Comparison of ENCODE assay signal across 11 cellular contexts in the genomic region with DNA sequence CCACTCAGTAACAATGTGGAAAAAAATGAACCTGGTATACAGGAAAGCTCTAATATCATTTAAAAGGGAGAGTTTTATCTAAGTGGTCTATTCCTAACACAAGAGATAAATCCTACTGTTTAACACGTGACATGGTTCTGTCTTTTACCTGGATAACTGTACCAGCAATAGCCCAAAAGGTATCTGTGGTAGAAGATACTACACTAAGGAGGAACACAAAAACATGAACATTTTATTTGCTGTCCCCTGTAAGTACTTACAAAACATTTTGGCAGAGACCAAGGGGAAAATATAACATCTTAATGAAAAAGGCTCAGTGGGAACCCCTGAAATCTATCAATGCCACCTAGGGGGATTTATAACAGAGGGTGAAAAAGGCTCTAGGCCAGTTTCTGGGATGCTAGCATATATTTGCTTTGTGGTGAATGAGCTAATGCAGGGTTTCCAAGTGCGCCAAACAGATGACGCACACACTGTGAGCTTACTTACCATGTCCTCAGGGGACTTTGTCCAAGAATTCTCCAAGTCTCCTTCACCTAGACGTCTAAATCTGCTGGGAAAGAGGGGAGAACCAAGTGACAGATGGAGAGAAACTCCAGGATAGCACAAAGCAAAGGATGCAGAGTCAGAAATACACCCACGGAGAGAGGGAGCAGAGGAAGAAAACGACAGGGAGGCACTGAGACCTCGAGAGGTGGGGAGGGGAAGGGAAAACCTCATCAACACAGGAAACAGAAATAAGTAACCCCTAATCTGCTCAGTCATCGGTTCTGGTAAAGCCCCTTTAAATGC.
A peak's percentile ranks its signal among the peaks of the same experiment; 100 is the strongest.
DNase-seq lines count a peak whose midpoint lies in the region; ATAC-seq, FAIRE-seq and TF ChIP-seq lines count a peak whose summit lies in the region.
"Had no signal": no experiment of that assay in that cellular context is flagged by ENCODE, and none has a peak within 500 bp of the region (broad histone marks: within the 10 kb centered on the region; RNA-seq: fewer than 3 reads in every experiment).

No MANE protein-coding gene starts in this region.

- no peak overlapping the region for H3K27ac Mint-ChIP-seq in osteocyte (ENCODE audit: unreplicated experiment)
- H3K27ac Mint-ChIP-seq: activated T-helper 2 cell treated with anti-CD3 and anti-CD28 coated beads, Interferon-gamma antibody, Interleukin-2, Interleukin-4, amounts not matched to agents 10 μg/mL and 5 μg/mL and 100 μg/mL, durations not matched to agents 14 hours and 24 hours and 36 hours had no signal

- peaks cover 36% of the 10 kb centered on the region for H3K27me3 Mint-ChIP-seq in osteocyte (ENCODE audit: unreplicated experiment)

- no peak overlapping the region for H3K9ac ChIP-seq in skeletal muscle satellite cell (ENCODE audit: low read depth, low read length)

- no peak overlapping the region for H3K4me3 ChIP-seq in skeletal muscle satellite cell (ENCODE audit: low read length)
- H3K4me3 ChIP-seq: psoas muscle had no signal

- no peaks in the 10 kb centered on the region for H3K9me3 ChIP-seq in skeletal muscle satellite cell (replicated peaks; ENCODE audit: low read length)
- H3K9me3 ChIP-seq: psoas muscle had no signal

- H3K4me1 ChIP-seq in skeletal muscle satellite cell (ENCODE audit: control insufficient read depth, insufficient read depth, low read length), result no peaks in the 10 kb centered on the region
- H3K4me1 ChIP-seq: psoas muscle had no signal

- H3K4me2 ChIP-seq in skeletal muscle satellite cell (ENCODE audit: low read length), result peak overlapping the region; percentile 9

- H3K4me1 Mint-ChIP-seq in osteocyte (ENCODE audit: unreplicated experiment), result no peaks in the 10 kb centered on the region

- no peak for TF ChIP-seq CTCF in osteocyte (IDR thresholded peaks at IDR 0.05)

- peaks cover 48% of the 10 kb centered on the region for H3K27me3 ChIP-seq in skeletal muscle satellite cell (ENCODE audit: control insufficient read depth, insufficient read depth, low read length)

- H3K27ac ChIP-seq in epithelial cell of prostate, result peak overlapping the region; percentile 71
- H3K27ac ChIP-seq: psoas muscle had no signal

- H3K36me3 ChIP-seq in skeletal muscle satellite cell (ENCODE audit: insufficient read depth, low read length), result no peaks in the 10 kb centered on the region

- FAIRE-seq in RCC 7860 (lab: Jason Lieb, UNC), result no peak

- H3K36me3 Mint-ChIP-seq in osteocyte (ENCODE audit: unreplicated experiment), result no peaks in the 10 kb centered on the region

- H3K9me3 Mint-ChIP-seq in osteocyte (ENCODE audit: unreplicated experiment), result no peaks in the 10 kb centered on the region
- H3K9me3 Mint-ChIP-seq: activated T-helper 2 cell treated with anti-CD3 and anti-CD28 coated beads, Interferon-gamma antibody, Interleukin-2, Interleukin-4, amounts not matched to agents 10 μg/mL and 5 μg/mL and 100 μg/mL, durations not matched to agents 14 hours and 24 hours and 36 hours had no signal

- H3K4me3 Mint-ChIP-seq in osteocyte (ENCODE audit: unreplicated experiment), result no peak overlapping the region

- ATAC-seq in GM18868 (IDR thresholded peaks at IDR 0.05; ENCODE audit: unreplicated experiment) (peak; percentile 55), GM18867 (IDR thresholded peaks at IDR 0.05; ENCODE audit: unreplicated experiment) (no peak)
- ATAC-seq: left cardiac atrium, psoas muscle had no signal

- DNase-seq in RCC 7860 (ENCODE audit: low spot score) (peak; percentile 86), epithelial cell of prostate (ENCODE audit: low read depth, low spot score) (peak; percentile 75), osteocyte (ENCODE audit: extremely low spot score, unreplicated experiment) (no peak), NCI-H146 (lab: John Stamatoyannopoulos, UW) (no peak)
- DNase-seq in activated CD8-positive, alpha-beta memory T cell treated with anti-CD3 and anti-CD28 coated beads, Interleukin-2, amount 50 U/mL, for 48 hours, result no peak
- DNase-seq: left cardiac atrium, psoas muscle had no signal

Comparison
In these comparisons a context has a peak if more than half of its experiments do, and no peak if none do; other contexts are left out.
1. DNase-seq: peak in RCC 7860 (single experiment) and epithelial cell of prostate (single experiment); none in activated CD8-positive, alpha-beta memory T cell treated with anti-CD3 and anti-CD28 coated beads, Interleukin-2, amount 50 U/mL, for 48 hours (single experiment), osteocyte (single experiment) and NCI-H146 (single experiment).